Comparison of ENCODE assay signal across 1 cellular context in the genomic region with DNA sequence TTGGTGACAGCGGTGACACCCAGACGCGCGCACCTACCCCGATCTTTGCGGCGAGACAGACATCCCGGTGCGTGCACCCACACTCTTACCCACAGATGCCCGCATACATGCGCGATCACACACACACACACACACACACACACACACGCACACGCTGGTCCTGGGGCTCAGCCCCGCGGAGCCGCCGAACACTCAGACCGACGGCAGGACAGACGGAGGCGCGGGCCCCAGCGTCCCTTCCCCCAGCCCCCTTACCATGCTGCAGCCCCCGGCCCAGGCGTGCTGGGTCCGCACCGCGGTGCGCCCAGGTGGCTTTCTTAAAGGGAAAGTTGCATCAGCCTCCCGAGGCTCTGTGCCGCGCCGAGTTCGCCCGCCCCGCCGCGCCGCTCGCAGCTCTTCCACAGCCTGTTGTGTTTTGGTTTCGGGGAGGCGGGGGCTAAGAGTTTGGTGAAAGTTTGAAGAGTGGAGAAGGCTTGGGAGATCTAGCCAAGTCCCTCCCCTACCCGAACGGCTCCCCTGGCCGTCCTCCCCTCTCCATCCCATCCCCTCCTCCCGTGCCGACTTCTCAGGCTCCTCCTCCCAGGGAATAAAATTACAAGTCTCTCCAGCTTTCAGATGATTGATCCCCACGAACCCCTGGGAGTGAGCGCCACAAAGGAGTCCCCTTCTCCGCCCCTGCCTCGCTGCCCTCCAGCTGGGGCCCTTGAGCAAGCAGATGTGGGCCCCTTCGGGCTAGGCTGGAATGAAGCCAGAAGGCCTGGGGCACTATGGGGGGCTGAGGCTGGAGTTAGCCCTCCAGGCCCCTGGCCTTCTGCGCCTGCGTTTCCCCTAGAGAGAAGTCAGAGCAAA.
TF ChIP-seq lines count a peak whose summit lies in the region.

SLC6A9 (minus strand) TSS at position 412 of the 849 bp plus-strand sequence. CDS start 7,185 bp downstream, outside the sequence.

TF ChIP-seq in HepG2, 621 proteins besides CTCF, POLR2A, EP300 and RAD21 (continued from another document and continues in another):
- TF ChIP-seq MEIS1 (CRISPR knock-in tag; IDR thresholded peaks at IDR 0.05; ENCODE audit: borderline replicate concordance) (0 out of 2 replicates have a peak, but pooled peaks have one; percentile 37), PAF1 (CRISPR knock-in tag; IDR thresholded peaks at IDR 0.05) (no peak), ZNF34 (CRISPR knock-in tag; IDR thresholded peaks at IDR 0.05; ENCODE audit: borderline replicate concordance) (0 out of 2 replicates have a peak, but pooled peaks have one; percentile 39), SP4 (CRISPR knock-in tag; IDR thresholded peaks at IDR 0.05) (no peak), MYPOP (CRISPR knock-in tag; IDR thresholded peaks at IDR 0.05) (peak; percentile 33; the same call in 1 of the 2 replicates), ZNF569 (CRISPR knock-in tag; IDR thresholded peaks at IDR 0.05; ENCODE audit: borderline replicate concordance) (no peak), BRCA1 (CRISPR knock-in tag; IDR thresholded peaks at IDR 0.05) (no peak), ZBTB3 (CRISPR knock-in tag; IDR thresholded peaks at IDR 0.05; ENCODE audit: borderline replicate concordance, low read depth) (no peak), ZNF678 (CRISPR knock-in tag; IDR thresholded peaks at IDR 0.05) (no peak), ZNF674 (CRISPR knock-in tag; IDR thresholded peaks at IDR 0.05; ENCODE audit: low read depth) (no peak), PAX8 (CRISPR knock-in tag; IDR thresholded peaks at IDR 0.05; ENCODE audit: borderline replicate concordance) (peak; percentile 73; the same call in 1 of the 2 replicates), CBX1 (IDR thresholded peaks at IDR 0.05; ENCODE audit: low read depth) (no peak), MAX (IDR thresholded peaks at IDR 0.05) (peak; percentile 41), ZBTB10 (CRISPR knock-in tag; IDR thresholded peaks at IDR 0.05; ENCODE audit: borderline replicate concordance) (peak; percentile 89), ZNF770 (CRISPR knock-in tag; IDR thresholded peaks at IDR 0.05) (no peak), ZNF235 (CRISPR knock-in tag; IDR thresholded peaks at IDR 0.05; ENCODE audit: borderline replicate concordance) (0 out of 2 replicates have a peak, but pooled peaks have one; percentile 19), TCF7 (IDR thresholded peaks at IDR 0.05; ENCODE audit: low read depth) (peak; percentile 6; the same call in 1 of the 2 replicates), KMT2B (CRISPR knock-in tag; IDR thresholded peaks at IDR 0.05) (no peak), ZNF691 (CRISPR knock-in tag; IDR thresholded peaks at IDR 0.05; ENCODE audit: borderline replicate concordance, low read depth) (0 out of 2 replicates have a peak, but pooled peaks have one; percentile 12), TEF (CRISPR knock-in tag; IDR thresholded peaks at IDR 0.05) (no peak), ZNF460 (CRISPR knock-in tag; IDR thresholded peaks at IDR 0.05; ENCODE audit: borderline replicate concordance) (no peak), ZNF687 (CRISPR knock-in tag; IDR thresholded peaks at IDR 0.05) (peak; percentile 75), ZSCAN31 (CRISPR knock-in tag; IDR thresholded peaks at IDR 0.05; ENCODE audit: low read depth) (0 out of 2 replicates have a peak, but pooled peaks have one; percentile 7), ZKSCAN8 (CRISPR knock-in tag; IDR thresholded peaks at IDR 0.05; ENCODE audit: borderline replicate concordance) (no peak), ZNF451 (CRISPR knock-in tag; IDR thresholded peaks at IDR 0.05) (no peak), HOXA5 (CRISPR knock-in tag; IDR thresholded peaks at IDR 0.05) (0 out of 2 replicates have a peak, but pooled peaks have one; percentile 51)
- TF ChIP-seq, protein P1, sequence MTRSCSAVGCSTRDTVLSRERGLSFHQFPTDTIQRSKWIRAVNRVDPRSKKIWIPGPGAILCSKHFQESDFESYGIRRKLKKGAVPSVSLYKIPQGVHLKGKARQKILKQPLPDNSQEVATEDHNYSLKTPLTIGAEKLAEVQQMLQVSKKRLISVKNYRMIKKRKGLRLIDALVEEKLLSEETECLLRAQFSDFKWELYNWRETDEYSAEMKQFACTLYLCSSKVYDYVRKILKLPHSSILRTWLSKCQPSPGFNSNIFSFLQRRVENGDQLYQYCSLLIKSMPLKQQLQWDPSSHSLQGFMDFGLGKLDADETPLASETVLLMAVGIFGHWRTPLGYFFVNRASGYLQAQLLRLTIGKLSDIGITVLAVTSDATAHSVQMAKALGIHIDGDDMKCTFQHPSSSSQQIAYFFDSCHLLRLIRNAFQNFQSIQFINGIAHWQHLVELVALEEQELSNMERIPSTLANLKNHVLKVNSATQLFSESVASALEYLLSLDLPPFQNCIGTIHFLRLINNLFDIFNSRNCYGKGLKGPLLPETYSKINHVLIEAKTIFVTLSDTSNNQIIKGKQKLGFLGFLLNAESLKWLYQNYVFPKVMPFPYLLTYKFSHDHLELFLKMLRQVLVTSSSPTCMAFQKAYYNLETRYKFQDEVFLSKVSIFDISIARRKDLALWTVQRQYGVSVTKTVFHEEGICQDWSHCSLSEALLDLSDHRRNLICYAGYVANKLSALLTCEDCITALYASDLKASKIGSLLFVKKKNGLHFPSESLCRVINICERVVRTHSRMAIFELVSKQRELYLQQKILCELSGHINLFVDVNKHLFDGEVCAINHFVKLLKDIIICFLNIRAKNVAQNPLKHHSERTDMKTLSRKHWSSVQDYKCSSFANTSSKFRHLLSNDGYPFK (CRISPR knock-in tag; IDR thresholded peaks at IDR 0.05; ENCODE audit: borderline replicate concordance) = peak; percentile 51; the same call in 1 of the 2 replicates
- TF ChIP-seq, protein P2, sequence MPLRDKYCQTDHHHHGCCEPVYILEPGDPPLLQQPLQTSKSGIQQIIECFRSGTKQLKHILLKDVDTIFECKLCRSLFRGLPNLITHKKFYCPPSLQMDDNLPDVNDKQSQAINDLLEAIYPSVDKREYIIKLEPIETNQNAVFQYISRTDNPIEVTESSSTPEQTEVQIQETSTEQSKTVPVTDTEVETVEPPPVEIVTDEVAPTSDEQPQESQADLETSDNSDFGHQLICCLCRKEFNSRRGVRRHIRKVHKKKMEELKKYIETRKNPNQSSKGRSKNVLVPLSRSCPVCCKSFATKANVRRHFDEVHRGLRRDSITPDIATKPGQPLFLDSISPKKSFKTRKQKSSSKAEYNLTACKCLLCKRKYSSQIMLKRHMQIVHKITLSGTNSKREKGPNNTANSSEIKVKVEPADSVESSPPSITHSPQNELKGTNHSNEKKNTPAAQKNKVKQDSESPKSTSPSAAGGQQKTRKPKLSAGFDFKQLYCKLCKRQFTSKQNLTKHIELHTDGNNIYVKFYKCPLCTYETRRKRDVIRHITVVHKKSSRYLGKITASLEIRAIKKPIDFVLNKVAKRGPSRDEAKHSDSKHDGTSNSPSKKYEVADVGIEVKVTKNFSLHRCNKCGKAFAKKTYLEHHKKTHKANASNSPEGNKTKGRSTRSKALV (CRISPR knock-in tag; IDR thresholded peaks at IDR 0.05) = 0 out of 2 replicates have a peak, but pooled peaks have one; percentile 49
- TF ChIP-seq, protein P3, sequence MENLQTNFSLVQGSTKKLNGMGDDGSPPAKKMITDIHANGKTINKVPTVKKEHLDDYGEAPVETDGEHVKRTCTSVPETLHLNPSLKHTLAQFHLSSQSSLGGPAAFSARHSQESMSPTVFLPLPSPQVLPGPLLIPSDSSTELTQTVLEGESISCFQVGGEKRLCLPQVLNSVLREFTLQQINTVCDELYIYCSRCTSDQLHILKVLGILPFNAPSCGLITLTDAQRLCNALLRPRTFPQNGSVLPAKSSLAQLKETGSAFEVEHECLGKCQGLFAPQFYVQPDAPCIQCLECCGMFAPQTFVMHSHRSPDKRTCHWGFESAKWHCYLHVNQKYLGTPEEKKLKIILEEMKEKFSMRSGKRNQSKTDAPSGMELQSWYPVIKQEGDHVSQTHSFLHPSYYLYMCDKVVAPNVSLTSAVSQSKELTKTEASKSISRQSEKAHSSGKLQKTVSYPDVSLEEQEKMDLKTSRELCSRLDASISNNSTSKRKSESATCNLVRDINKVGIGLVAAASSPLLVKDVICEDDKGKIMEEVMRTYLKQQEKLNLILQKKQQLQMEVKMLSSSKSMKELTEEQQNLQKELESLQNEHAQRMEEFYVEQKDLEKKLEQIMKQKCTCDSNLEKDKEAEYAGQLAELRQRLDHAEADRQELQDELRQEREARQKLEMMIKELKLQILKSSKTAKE (CRISPR knock-in tag; IDR thresholded peaks at IDR 0.05; ENCODE audit: borderline replicate concordance) = no peak
- TF ChIP-seq, protein P4, sequence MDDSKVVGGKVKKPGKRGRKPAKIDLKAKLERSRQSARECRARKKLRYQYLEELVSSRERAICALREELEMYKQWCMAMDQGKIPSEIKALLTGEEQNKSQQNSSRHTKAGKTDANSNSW (CRISPR knock-in tag; IDR thresholded peaks at IDR 0.05; ENCODE audit: borderline replicate concordance) = no peak
